ENCODE assay signal across 1 cellular context in the genomic region with DNA sequence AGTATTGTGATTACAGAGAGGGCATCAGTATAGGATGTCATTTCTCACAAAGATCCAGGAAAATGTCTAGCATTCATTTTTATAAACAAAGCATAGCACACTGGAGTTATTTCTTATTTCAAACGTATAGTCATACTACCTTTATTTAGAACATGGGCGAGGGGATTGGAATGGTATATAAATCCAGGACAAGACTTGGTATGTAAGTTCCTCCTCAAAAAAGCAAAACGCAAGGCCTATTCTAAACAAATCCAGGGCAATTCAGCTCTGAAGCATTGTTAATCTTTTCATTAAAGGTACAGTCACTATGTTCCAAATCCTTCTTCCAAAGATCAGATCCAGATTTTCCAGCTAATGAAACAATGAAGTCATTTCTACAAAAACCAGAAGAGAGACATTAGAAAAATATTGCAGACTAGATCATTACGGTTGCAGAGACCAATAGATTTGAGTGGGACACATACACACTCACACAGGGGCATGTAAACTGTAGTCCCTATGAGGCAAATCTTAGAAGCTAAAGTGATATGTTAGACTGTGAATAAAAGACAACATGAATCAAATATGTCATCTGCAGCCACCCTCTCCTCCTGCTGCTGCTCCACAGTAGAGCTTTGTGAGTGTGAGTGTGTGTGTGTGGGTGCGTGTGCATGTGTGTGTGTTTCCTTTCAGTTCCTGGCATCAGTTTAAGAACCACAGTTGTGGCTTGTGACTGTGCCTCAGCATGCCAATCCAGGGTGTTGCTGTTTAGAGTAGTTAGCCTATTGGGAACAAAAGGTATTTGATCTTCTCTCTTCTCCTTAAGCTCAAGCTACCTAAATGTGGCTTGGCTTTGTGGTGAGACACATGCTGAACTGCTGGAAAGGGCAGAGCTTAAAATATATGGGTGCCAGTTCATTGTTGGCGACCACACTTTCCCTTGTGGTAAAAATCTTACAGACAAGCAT.
TF ChIP-seq lines count a peak whose summit lies in the region.

No MANE protein-coding gene starts in this region.

TF ChIP-seq in H1, 55 proteins besides CTCF, POLR2A, EP300 and RAD21 (continued from another document):
- TF ChIP-seq HDAC6 (IDR thresholded peaks at IDR 0.05; ENCODE audit: low read depth, low read length) (no peak), KDM1A (IDR thresholded peaks at IDR 0.05; ENCODE audit: borderline replicate concordance, low read length) (no peak), ASH2L (IDR thresholded peaks at IDR 0.05; ENCODE audit: low read length) (no peak)
